In the genomic region with DNA sequence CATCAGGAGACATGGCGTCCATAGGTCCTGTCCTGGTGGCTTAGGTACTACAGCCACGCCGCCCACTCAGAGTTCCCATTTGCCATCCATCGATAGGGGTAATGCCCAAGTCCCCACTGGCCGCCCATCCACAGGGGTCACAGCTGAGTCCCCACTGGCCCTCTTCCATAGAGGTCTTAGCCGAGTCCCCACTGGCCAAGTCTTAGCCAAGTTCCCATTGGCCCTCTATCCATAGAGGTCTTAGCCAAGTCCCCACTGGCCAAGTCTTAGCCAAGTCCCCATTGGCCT, we compare ENCODE assay signal across 27 cellular contexts. TPM values are rescaled to one million over a fixed set of nuclear protein-coding genes. Genes with fewer than 3 reads are reported as not detected.
DNase-seq lines count a peak whose midpoint lies in the region; ATAC-seq and TF ChIP-seq lines count a peak whose summit lies in the region.
"Had no signal": no experiment of that assay in that cellular context is flagged by ENCODE, and none has a peak within 500 bp of the region (broad histone marks: within the 10 kb centered on the region; RNA-seq: fewer than 3 reads in every experiment).

No MANE protein-coding gene starts in this region.

- intact Hi-C loops in left cardiac atrium (cut with DNase I) (no loop called here), heart right ventricle (cut with DNase I) (no loop called here), tibial artery (cut with DNase I; ENCODE audit: low total_unique reads) (no loop called here)

- H3K4me3 Mint-ChIP-seq in T-helper 1 cell treated with Interleukin-12 subunit alpha and Interleukin-12 subunit beta and Interleukin-4 antibody, amounts not matched to agents 30 μg/mL and 1 μg/mL, for 36 hours: peak overlapping the region; percentile 59
- no peak overlapping the region for H3K4me3 Mint-ChIP-seq in chondrocyte (ENCODE audit: unreplicated experiment)
- H3K4me3 Mint-ChIP-seq: activated CD4-positive, alpha-beta T cell treated with anti-CD3 and anti-CD28 coated beads, Interleukin-2, amount 10 ng/mL, durations not matched to agents 7 days and 5 days; CD8-positive, alpha-beta T cell; nephron had no signal

- no peaks in the 10 kb centered on the region for H3K9me3 Mint-ChIP-seq in T-helper 1 cell treated with Interleukin-12 subunit alpha and Interleukin-12 subunit beta and Interleukin-4 antibody, amounts not matched to agents 30 μg/mL and 1 μg/mL, for 36 hours
- no peaks in the 10 kb centered on the region for H3K9me3 Mint-ChIP-seq in chondrocyte (ENCODE audit: low read depth)
- H3K9me3 Mint-ChIP-seq: activated CD4-positive, alpha-beta T cell treated with anti-CD3 and anti-CD28 coated beads, Interleukin-2, amount 10 ng/mL, durations not matched to agents 7 days and 5 days; CD8-positive, alpha-beta T cell; nephron had no signal

- TF ChIP-seq CTCF in heart right ventricle (IDR thresholded peaks at IDR 0.05) (no peak), chondrocyte (IDR thresholded peaks at IDR 0.05) (no peak), tibial artery (IDR thresholded peaks at IDR 0.05) (no peak)

- no peak overlapping the region for H3K27ac ChIP-seq in heart right ventricle
- no peak overlapping the region for H3K27ac ChIP-seq in tibial artery
- H3K27ac ChIP-seq: 22Rv1, adrenal gland, brain microvascular endothelial cell, colonic mucosa, pancreas, sigmoid colon, testis had no signal

- 98 to 99% methylated on average over 6 of the region's 6 CpGs for WGBS in heart right ventricle, 2 donors

- ATAC-seq in left cardiac atrium: no peak
- ATAC-seq in heart right ventricle: no peak
- ATAC-seq in GM18511 (IDR thresholded peaks at IDR 0.05; ENCODE audit: unreplicated experiment): no peak
- ATAC-seq: CD8-positive, alpha-beta T cell; pancreas had no signal

- no peaks in the 10 kb centered on the region for H3K27me3 Mint-ChIP-seq in T-helper 1 cell treated with Interleukin-12 subunit alpha and Interleukin-12 subunit beta and Interleukin-4 antibody, amounts not matched to agents 30 μg/mL and 1 μg/mL, for 36 hours (ENCODE audit: low read depth)
- H3K27me3 Mint-ChIP-seq in chondrocyte (ENCODE audit: low read depth): no peaks in the 10 kb centered on the region
- H3K27me3 Mint-ChIP-seq: activated CD4-positive, alpha-beta T cell treated with anti-CD3 and anti-CD28 coated beads, Interleukin-2, amount 10 ng/mL, durations not matched to agents 7 days and 5 days had no signal

- no peaks in the 10 kb centered on the region for H3K4me1 ChIP-seq in heart right ventricle
- H3K4me1 ChIP-seq in tibial artery: no peaks in the 10 kb centered on the region
- H3K4me1 ChIP-seq: adrenal gland, colonic mucosa, sigmoid colon, testis had no signal

- H3K4me3 ChIP-seq in heart right ventricle (no peak overlapping the region), tibial artery (no peak overlapping the region)
- H3K4me3 ChIP-seq: adrenal gland, colonic mucosa, pancreas, sigmoid colon, testis had no signal

- H3K9me3 ChIP-seq in heart right ventricle: no peaks in the 10 kb centered on the region
- no peaks in the 10 kb centered on the region for H3K9me3 ChIP-seq in tibial artery
- H3K9me3 ChIP-seq: adrenal gland, colonic mucosa, pancreas, sigmoid colon, testis had no signal

- peak overlapping the region; percentile 84 for H3K27ac Mint-ChIP-seq in T-helper 1 cell treated with Interleukin-12 subunit alpha and Interleukin-12 subunit beta and Interleukin-4 antibody, amounts not matched to agents 30 μg/mL and 1 μg/mL, for 36 hours
- H3K27ac Mint-ChIP-seq in chondrocyte (ENCODE audit: unreplicated experiment): no peak overlapping the region
- H3K27ac Mint-ChIP-seq: nephron had no signal

- peaks cover 67% of the 10 kb centered on the region for H3K36me3 Mint-ChIP-seq in T-helper 1 cell treated with Interleukin-12 subunit alpha and Interleukin-12 subunit beta and Interleukin-4 antibody, amounts not matched to agents 30 μg/mL and 1 μg/mL, for 36 hours (ENCODE audit: low read depth)
- peaks cover 29% of the 10 kb centered on the region for H3K36me3 Mint-ChIP-seq in chondrocyte (ENCODE audit: low read depth)

- peaks cover 0 to 100% (median 29%) of the 10 kb centered on the region in 9 donors for H3K36me3 ChIP-seq in heart right ventricle
- H3K36me3 ChIP-seq in tibial artery: peaks cover 65 to 95% (median 77%) of the 10 kb centered on the region in 3 donors

- H3K4me1 Mint-ChIP-seq in T-helper 1 cell treated with Interleukin-12 subunit alpha and Interleukin-12 subunit beta and Interleukin-4 antibody, amounts not matched to agents 30 μg/mL and 1 μg/mL, for 36 hours (ENCODE audit: low read depth): peaks cover 49% of the 10 kb centered on the region
- peaks cover 9% of the 10 kb centered on the region for H3K4me1 Mint-ChIP-seq in chondrocyte (ENCODE audit: low read depth)
- H3K4me1 Mint-ChIP-seq: nephron had no signal

- H3K27me3 ChIP-seq in heart right ventricle (no peaks in the 10 kb centered on the region), tibial artery (no peaks in the 10 kb centered on the region)
- H3K27me3 ChIP-seq: adrenal gland, brain microvascular endothelial cell, colonic mucosa, pancreas, sigmoid colon, testis had no signal

- no peak for DNase-seq in T-helper 1 cell
- DNase-seq in left cardiac atrium: peak; percentile 12
- DNase-seq in heart right ventricle: no peak
- DNase-seq in chondrocyte (ENCODE audit: low spot score): peak; percentile 73
- peak; percentile 4 to 57 for DNase-seq in tibial artery
- no peak for DNase-seq in midbrain (lab: John Stamatoyannopoulos, UW)
- DNase-seq: activated CD4-positive, alpha-beta T cell treated with anti-CD3 and anti-CD28 coated beads, Interleukin-2, amount 10 ng/mL, durations not matched to agents 7 days and 5 days; brain microvascular endothelial cell; CD8-positive, alpha-beta T cell; colonic mucosa; GOT3; kidney glomerular epithelial cell; mesenchymal stem cell; NCI-H1092; NCI-H2029; NCI-H226; NCI-H748 treated with DMSO at 0.1 percent for 48 hours; stimulated activated CD4-positive, alpha-beta T cell treated with anti-CD3 and anti-CD28 coated beads, Interleukin-15, amount 100 ng/mL, for 24 hours; stimulated activated CD8-positive, alpha-beta memory T cell treated with anti-CD3 and anti-CD28 coated beads, Interleukin-4, amount 100 ng/mL, for 48 hours; testis had no signal

RNA-seq across cellular contexts. Expression of a gene that starts 17.4 kb away (rescaled TPM):
- total RNA-seq in left cardiac atrium (10 to 100 TPM; 41.4 to 42.3 TPM), heart right ventricle (10 to 100 TPM; 35.9 to 44.7 (median 41.0) TPM), chondrocyte (39.4 to 58.1 TPM (median 43.3 TPM) in 3 replicates)
- 10 to 100 TPM; 29.0 to 29.1 TPM for polyA plus RNA-seq in heart right ventricle

Comparison
In these comparisons a context has a peak if more than half of its experiments do, and no peak if none do; other contexts are left out.
1. DNase-seq: peak in left cardiac atrium (single experiment), chondrocyte (single experiment) and tibial artery (2 of 2); none in T-helper 1 cell (0 of 5), heart right ventricle (0 of 2) and midbrain (single experiment).